ENCODE assay signal across 24 cellular contexts in genomic region chr2:232278534-232278933, GRCh38.
"Had no signal": no experiment of that assay in that cellular context is flagged by ENCODE, and none has a peak within 500 bp of the region (broad histone marks: within the 10 kb centered on the region; RNA-seq: fewer than 3 reads in every experiment).

No MANE protein-coding gene starts in this region.

- H3K36me3 ChIP-seq: colonic mucosa, gastrocnemius medialis, left lung had no signal

- H3K27me3 ChIP-seq: colonic mucosa, esophagus squamous epithelium, gastrocnemius medialis, heart right ventricle, left lung had no signal

- H3K4me3 ChIP-seq: colonic mucosa, esophagus squamous epithelium, gastrocnemius medialis, heart right ventricle, left lung, lower lobe of right lung had no signal

- H3K9me3 ChIP-seq: colonic mucosa, esophagus squamous epithelium, gastrocnemius medialis, lower lobe of right lung had no signal

- DNase-seq: colonic mucosa; cortex of kidney; effector CD8-positive, alpha-beta T cell; effector memory CD8-positive, alpha-beta T cell; endodermal cell; erythroblast; esophagus squamous epithelium; foreskin fibroblast; foreskin melanocyte; gastrocnemius medialis; glutamatergic neuron; head of caudate nucleus; heart right ventricle; hippocampal formation; left cardiac atrium; left lung; left ventricle myocardium superior; lower lobe of right lung; mesenchymal stem cell; midbrain; naive thymus-derived CD4-positive, alpha-beta T cell had no signal

- H3K27me3 Mint-ChIP-seq: dendritic cell treated with granulocyte-macrophage colony-stimulating factor and Interleukin-4, amounts not matched to agents 40 ng/mL and 50 ng/mL, for 4 days; effector memory CD8-positive, alpha-beta T cell; naive thymus-derived CD4-positive, alpha-beta T cell had no signal

- H3K4me3 Mint-ChIP-seq: dendritic cell treated with granulocyte-macrophage colony-stimulating factor and Interleukin-4, amounts not matched to agents 40 ng/mL and 50 ng/mL, for 4 days; effector memory CD8-positive, alpha-beta T cell; endodermal cell; naive thymus-derived CD4-positive, alpha-beta T cell had no signal

- H3K27ac Mint-ChIP-seq: dendritic cell treated with granulocyte-macrophage colony-stimulating factor and Interleukin-4, amounts not matched to agents 40 ng/mL and 50 ng/mL, for 4 days; effector memory CD8-positive, alpha-beta T cell; endodermal cell had no signal

- H3K4me1 ChIP-seq: colonic mucosa, left lung, lower lobe of right lung had no signal

- H3K27ac ChIP-seq: colonic mucosa, epithelial cell of prostate, esophagus squamous epithelium, gastrocnemius medialis, heart right ventricle, left lung, lower lobe of right lung had no signal

- H3K9me3 Mint-ChIP-seq: dendritic cell treated with granulocyte-macrophage colony-stimulating factor and Interleukin-4, amounts not matched to agents 40 ng/mL and 50 ng/mL, for 4 days; effector memory CD8-positive, alpha-beta T cell had no signal

- ATAC-seq: effector memory CD8-positive, alpha-beta T cell; esophagus mucosa; gastrocnemius medialis; heart right ventricle; left cardiac atrium; left lung; left ventricle myocardium superior; lower lobe of right lung; naive thymus-derived CD4-positive, alpha-beta T cell had no signal
